28 cellular contexts compared by ENCODE assay signal in the genomic region with DNA sequence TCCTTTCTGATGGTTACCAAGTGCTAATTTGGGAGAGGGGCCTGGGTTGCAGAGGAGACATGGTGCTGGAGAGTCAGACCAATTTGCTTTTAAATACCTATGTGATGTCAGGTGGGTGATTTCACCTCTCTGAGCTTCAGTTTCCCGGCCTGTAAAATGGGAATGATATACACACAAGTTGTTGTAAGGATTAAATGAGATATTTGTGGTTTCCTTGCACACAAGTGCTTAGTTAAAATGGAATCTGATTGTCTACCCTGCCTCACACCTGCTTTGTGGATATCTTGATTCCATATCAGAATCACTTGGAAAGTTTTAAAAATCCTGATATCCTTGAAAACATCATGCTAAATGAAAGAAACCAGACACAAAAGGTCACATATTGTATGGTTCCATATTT.
"Had no signal": no experiment of that assay in that cellular context is flagged by ENCODE, and none has a peak within 500 bp of the region (broad histone marks: within the 10 kb centered on the region; RNA-seq: fewer than 3 reads in every experiment).

No MANE protein-coding gene starts in this region.

- H3K27ac Mint-ChIP-seq: activated CD4-positive, alpha-beta memory T cell treated with anti-CD3 and anti-CD28 coated beads for 36 hours; activated naive CD4-positive, alpha-beta T cell treated with anti-CD3 and anti-CD28 coated beads for 36 hours had no signal

- H3K4me1 Mint-ChIP-seq: neural crest cell had no signal

- H3K9me3 ChIP-seq: breast epithelium, gastrocnemius medialis, left lung, lower lobe of right lung, mucosa of descending colon, pancreas, prostate gland, stomach, tibial artery had no signal

- FAIRE-seq: colon, islet of Langerhans, pancreas had no signal

- H3K9me3 Mint-ChIP-seq: activated CD4-positive, alpha-beta memory T cell treated with anti-CD3 and anti-CD28 coated beads for 36 hours; activated CD4-positive, alpha-beta T cell treated with anti-CD3 and anti-CD28 coated beads, Interleukin-2, amount 10 ng/mL, durations not matched to agents 24 days and 14 days; activated naive CD4-positive, alpha-beta T cell treated with anti-CD3 and anti-CD28 coated beads for 36 hours; neural crest cell had no signal

- H3K36me3 ChIP-seq: breast epithelium, prostate gland had no signal

- H3K4me1 ChIP-seq: breast epithelium, left lung, lower lobe of right lung, pancreas, prostate gland, stomach, tibial artery had no signal

- H3K27ac ChIP-seq: breast epithelium, dorsolateral prefrontal cortex, gastrocnemius medialis, left lung, lower lobe of right lung, pancreas, prostate gland, skin epidermis, stomach, tibial artery had no signal

- ATAC-seq: gastrocnemius medialis, left lung, lower lobe of right lung, mucosa of descending colon, pancreas, sciatic nerve had no signal

- H3K4me3 Mint-ChIP-seq: activated CD4-positive, alpha-beta memory T cell treated with anti-CD3 and anti-CD28 coated beads for 36 hours; activated CD4-positive, alpha-beta T cell treated with anti-CD3 and anti-CD28 coated beads, Interleukin-2, amount 10 ng/mL, durations not matched to agents 24 days and 14 days; activated naive CD4-positive, alpha-beta T cell treated with anti-CD3 and anti-CD28 coated beads for 36 hours; neural crest cell had no signal

- DNase-seq: activated CD4-positive, alpha-beta memory T cell treated with anti-CD3 and anti-CD28 coated beads for 36 hours; activated CD4-positive, alpha-beta T cell treated with anti-CD3 and anti-CD28 coated beads, Interleukin-2, amount 10 ng/mL, durations not matched to agents 24 days and 14 days; activated CD4-positive, CD25-positive, alpha-beta regulatory T cell treated with anti-CD3 and anti-CD28 coated beads, Interleukin-2, amount 50 U/mL, for 72 hours; activated effector memory CD4-positive, alpha-beta T cell treated with Interleukin-2 at 50 U/mL for 16 hours; activated naive CD4-positive, alpha-beta T cell treated with anti-CD3 and anti-CD28 coated beads for 36 hours; activated T-cell treated with anti-CD3 and anti-CD28 coated beads, Interleukin-2, amount 50 U/mL, for 48 hours; dorsolateral prefrontal cortex; effector memory CD4-positive, alpha-beta T cell; erythroblast; gastrocnemius medialis; glutamatergic neuron; left lung; lower lobe of right lung; mucosa of descending colon; nucleus accumbens; pancreas; retina; stimulated activated CD4-positive, alpha-beta T cell treated with anti-CD3 and anti-CD28 coated beads, Interleukin-12 subunit alpha, Interleukin-12 subunit beta, amount 100 ng/mL, for 4 hours; stimulated activated CD4-positive, alpha-beta T cell treated with anti-CD3 and anti-CD28 coated beads, Interleukin-4, amount 100 ng/mL, for 1 hour; stomach; tibial artery had no signal

- H3K4me3 ChIP-seq: breast epithelium, dorsolateral prefrontal cortex, gastrocnemius medialis, left lung, lower lobe of right lung, mucosa of descending colon, pancreas, prostate gland, skin epidermis, stomach, tibial artery had no signal

- H3K27me3 ChIP-seq: breast epithelium, dorsolateral prefrontal cortex, gastrocnemius medialis, left lung, pancreas, stomach, tibial artery had no signal

- H3K27me3 Mint-ChIP-seq: activated CD4-positive, alpha-beta memory T cell treated with anti-CD3 and anti-CD28 coated beads for 36 hours; activated CD4-positive, alpha-beta T cell treated with anti-CD3 and anti-CD28 coated beads, Interleukin-2, amount 10 ng/mL, durations not matched to agents 24 days and 14 days had no signal
